ENCODE assay signal across 15 cellular contexts in the genomic region with DNA sequence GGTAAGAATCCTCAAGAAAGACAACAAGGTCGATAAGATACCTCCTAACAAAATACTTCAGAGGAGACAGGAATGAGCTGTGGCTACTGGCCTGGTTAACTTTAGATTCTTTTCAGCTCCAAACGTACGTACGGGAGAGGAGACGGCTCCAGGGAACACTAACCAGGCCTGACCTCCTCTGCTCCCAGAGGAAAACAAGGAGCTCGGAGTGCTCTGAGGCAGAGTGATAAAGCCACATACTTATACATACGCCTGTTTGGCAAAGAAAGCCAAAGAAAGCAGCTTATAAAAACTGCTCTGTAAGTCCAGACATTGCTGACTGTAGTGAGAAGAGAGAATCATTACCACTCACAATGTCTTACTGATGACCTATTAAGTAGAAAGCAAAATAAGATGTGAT.
DNase-seq lines count a peak whose midpoint lies in the region; ATAC-seq and TF ChIP-seq lines count a peak whose summit lies in the region.
"Had no signal": no experiment of that assay in that cellular context is flagged by ENCODE, and none has a peak within 500 bp of the region (broad histone marks: within the 10 kb centered on the region; RNA-seq: fewer than 3 reads in every experiment).

No MANE protein-coding gene starts in this region.

- in situ Hi-C loops in HAP-1 (cut with MboI; ENCODE audit: low sequenced_read_pairs), result no loop called here
- in situ Hi-C loops in brain microvascular endothelial cell (cut with HindIII; ENCODE audit: low pct_ligation_motif_present, low sequenced_read_pairs), result no loop called here

- H3K27me3 ChIP-seq in HAP-1 (ENCODE audit: low read depth), result no peaks in the 10 kb centered on the region
- no peaks in the 10 kb centered on the region for H3K27me3 ChIP-seq in brain microvascular endothelial cell (replicated peaks)
- no peaks in the 10 kb centered on the region for H3K27me3 ChIP-seq in ovary
- H3K27me3 ChIP-seq: MG63, upper lobe of left lung had no signal

- peaks cover 25% of the 10 kb centered on the region for H3K4me1 ChIP-seq in HAP-1
- H3K4me1 ChIP-seq in ovary (ENCODE audit: insufficient read depth), result peaks cover 3% of the 10 kb centered on the region
- H3K4me1 ChIP-seq: upper lobe of left lung had no signal

- H3K27ac ChIP-seq in brain microvascular endothelial cell, result peak overlapping the region; percentile 9
- H3K27ac ChIP-seq in ovary, result no peak overlapping the region
- H3K27ac ChIP-seq: upper lobe of left lung had no signal

- intact Hi-C loops in ovary (cut with DNase I), result no loop called here

- no peaks in the 10 kb centered on the region for H3K36me3 ChIP-seq in HAP-1 (replicated peaks)
- no peaks in the 10 kb centered on the region for H3K36me3 ChIP-seq in brain microvascular endothelial cell (replicated peaks)
- no peaks in the 10 kb centered on the region for H3K36me3 ChIP-seq in ovary
- H3K36me3 ChIP-seq: MG63, upper lobe of left lung had no signal

- no peak for TF ChIP-seq EP300 in ovary (IDR thresholded peaks at IDR 0.05)

- TF ChIP-seq CTCF in brain microvascular endothelial cell (IDR thresholded peaks at IDR 0.05; ENCODE audit: low read depth, low read length, missing control alignments) (no peak), ovary (IDR thresholded peaks at IDR 0.05) (no peak)

- DNase-seq in HAP-1 (ENCODE audit: low spot score in 2 of 2), result peak; percentile 39 to 41
- peak; percentile 77 for DNase-seq in brain microvascular endothelial cell
- peak; percentile 39 for DNase-seq in iris pigment epithelial cell (ENCODE audit: low read depth)
- peak in 3 of 5 donors; percentile 19 to 64 (median 55) for DNase-seq in ovary
- DNase-seq in OCI-M1 (lab: John Stamatoyannopoulos, UW), result no peak
- DNase-seq: activated CD8-positive, alpha-beta memory T cell treated with anti-CD3 and anti-CD28 coated beads, Interleukin-2, amount 50 U/mL, for 4 hours; activated naive CD8-positive, alpha-beta T cell treated with anti-CD3 and anti-CD28 coated beads, Interleukin-2, amount 10 ng/mL, durations not matched to agents 7 days and 5 days; dermis blood vessel endothelial cell; foreskin fibroblast; MG63; NCI-H2081; upper lobe of left lung had no signal

- 3 to 6% (median 5%) methylated on average over 7 of the region's 7 CpGs for WGBS in ovary, 3 donors

- ATAC-seq in GM19455 (IDR thresholded peaks at IDR 0.05; ENCODE audit: unreplicated experiment) (no peak), HG03571 (IDR thresholded peaks at IDR 0.05; ENCODE audit: unreplicated experiment) (no peak), GM18502 (IDR thresholded peaks at IDR 0.05; ENCODE audit: poor library complexity, unreplicated experiment) (no peak)

- H3K9me3 ChIP-seq in HAP-1, result no peaks in the 10 kb centered on the region
- H3K9me3 ChIP-seq in ovary, result no peaks in the 10 kb centered on the region
- H3K9me3 ChIP-seq: MG63, upper lobe of left lung had no signal

- no peak overlapping the region for H3K4me3 ChIP-seq in HAP-1
- no peak overlapping the region for H3K4me3 ChIP-seq in brain microvascular endothelial cell (ENCODE audit: low read depth, low read length)
- no peak overlapping the region for H3K4me3 ChIP-seq in ovary
- H3K4me3 ChIP-seq: MG63, upper lobe of left lung had no signal

- TF ChIP-seq POLR2A in ovary (IDR thresholded peaks at IDR 0.05), result no peak
